In genomic region chr10:132396495-132397035, GRCh38 we compare ENCODE assay signal across 1 cellular context.
TF ChIP-seq lines count a peak whose summit lies in the region.

No MANE protein-coding gene starts in this region.

TF ChIP-seq in K562, 482 proteins besides CTCF, POLR2A, EP300 and RAD21 (continued from another document):
- TF ChIP-seq, protein P1, sequence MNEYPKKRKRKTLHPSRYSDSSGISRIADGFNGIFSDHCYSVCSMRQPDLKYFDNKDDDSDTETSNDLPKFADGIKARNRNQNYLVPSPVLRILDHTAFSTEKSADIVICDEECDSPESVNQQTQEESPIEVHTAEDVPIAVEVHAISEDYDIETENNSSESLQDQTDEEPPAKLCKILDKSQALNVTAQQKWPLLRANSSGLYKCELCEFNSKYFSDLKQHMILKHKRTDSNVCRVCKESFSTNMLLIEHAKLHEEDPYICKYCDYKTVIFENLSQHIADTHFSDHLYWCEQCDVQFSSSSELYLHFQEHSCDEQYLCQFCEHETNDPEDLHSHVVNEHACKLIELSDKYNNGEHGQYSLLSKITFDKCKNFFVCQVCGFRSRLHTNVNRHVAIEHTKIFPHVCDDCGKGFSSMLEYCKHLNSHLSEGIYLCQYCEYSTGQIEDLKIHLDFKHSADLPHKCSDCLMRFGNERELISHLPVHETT (CRISPR knock-in tag; conservative IDR thresholded peaks at IDR 0.05 in 1 of 2, IDR thresholded peaks at IDR 0.05 in 1 of 2): peak in 1 of 2 experiments; percentile 66; a peak in 2 of 4 replicates
- TF ChIP-seq E2F6 (IDR thresholded peaks at IDR 0.05; ENCODE audit: borderline replicate concordance in 1 of 2, extremely low read depth in 1 of 2, insufficient read depth in 1 of 2, insufficient read length in 1 of 2, low read depth in 1 of 2, low read length in 1 of 2, poor library complexity in 1 of 2, severe bottlenecking in 1 of 2) (peak in 1 of 2 experiments; percentile 80), SIN3A (IDR thresholded peaks at IDR 0.05; ENCODE audit: borderline replicate concordance in 2 of 2, control insufficient read depth in 1 of 2, low read depth in 2 of 2, low read length in 2 of 2) (peak in 1 of 2 experiments; percentile 16; a peak in 1 of 4 replicates), SMAD4 (CRISPR knock-in tag; conservative IDR thresholded peaks at IDR 0.05) (no peak), HMGN3 (IDR thresholded peaks at IDR 0.05; ENCODE audit: borderline replicate concordance, extremely low read depth, insufficient read length, low read depth, low read length) (no peak), ZNF134 (CRISPR knock-in tag; conservative IDR thresholded peaks at IDR 0.05) (no peak), NCOA2 (IDR thresholded peaks at IDR 0.05; ENCODE audit: partially characterized antibody in 2 of 2) (no peak), PHF21A (IDR thresholded peaks at IDR 0.05; ENCODE audit: borderline replicate concordance, low read depth) (no peak), CBX1 (IDR thresholded peaks at IDR 0.05; ENCODE audit: low read depth) (no peak), FOXJ3 (CRISPR knock-in tag; IDR thresholded peaks at IDR 0.05) (no peak), NR2C2 (CRISPR knock-in tag; IDR thresholded peaks at IDR 0.05) (no peak), NR2C2 (tag; IDR thresholded peaks at IDR 0.05) (peak; percentile 60; the same call in 1 of the 2 replicates), TSHZ1 (CRISPR knock-in tag; IDR thresholded peaks at IDR 0.05) (no peak), RNF2 (IDR thresholded peaks at IDR 0.05) (no peak), NCOA6 (IDR thresholded peaks at IDR 0.05) (no peak), ZNF324 (CRISPR knock-in tag; IDR thresholded peaks at IDR 0.05) (no peak)
- TF ChIP-seq, protein P2, sequence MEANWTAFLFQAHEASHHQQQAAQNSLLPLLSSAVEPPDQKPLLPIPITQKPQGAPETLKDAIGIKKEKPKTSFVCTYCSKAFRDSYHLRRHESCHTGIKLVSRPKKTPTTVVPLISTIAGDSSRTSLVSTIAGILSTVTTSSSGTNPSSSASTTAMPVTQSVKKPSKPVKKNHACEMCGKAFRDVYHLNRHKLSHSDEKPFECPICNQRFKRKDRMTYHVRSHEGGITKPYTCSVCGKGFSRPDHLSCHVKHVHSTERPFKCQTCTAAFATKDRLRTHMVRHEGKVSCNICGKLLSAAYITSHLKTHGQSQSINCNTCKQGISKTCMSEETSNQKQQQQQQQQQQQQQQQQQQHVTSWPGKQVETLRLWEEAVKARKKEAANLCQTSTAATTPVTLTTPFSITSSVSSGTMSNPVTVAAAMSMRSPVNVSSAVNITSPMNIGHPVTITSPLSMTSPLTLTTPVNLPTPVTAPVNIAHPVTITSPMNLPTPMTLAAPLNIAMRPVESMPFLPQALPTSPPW (CRISPR knock-in tag; IDR thresholded peaks at IDR 0.05): peak; percentile 73
- TF ChIP-seq, protein P3, sequence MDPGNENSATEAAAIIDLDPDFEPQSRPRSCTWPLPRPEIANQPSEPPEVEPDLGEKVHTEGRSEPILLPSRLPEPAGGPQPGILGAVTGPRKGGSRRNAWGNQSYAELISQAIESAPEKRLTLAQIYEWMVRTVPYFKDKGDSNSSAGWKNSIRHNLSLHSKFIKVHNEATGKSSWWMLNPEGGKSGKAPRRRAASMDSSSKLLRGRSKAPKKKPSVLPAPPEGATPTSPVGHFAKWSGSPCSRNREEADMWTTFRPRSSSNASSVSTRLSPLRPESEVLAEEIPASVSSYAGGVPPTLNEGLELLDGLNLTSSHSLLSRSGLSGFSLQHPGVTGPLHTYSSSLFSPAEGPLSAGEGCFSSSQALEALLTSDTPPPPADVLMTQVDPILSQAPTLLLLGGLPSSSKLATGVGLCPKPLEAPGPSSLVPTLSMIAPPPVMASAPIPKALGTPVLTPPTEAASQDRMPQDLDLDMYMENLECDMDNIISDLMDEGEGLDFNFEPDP (CRISPR knock-in tag; IDR thresholded peaks at IDR 0.05): no peak
TF ChIP-seq in K562: peak in this region for 11.
